In the genomic region with DNA sequence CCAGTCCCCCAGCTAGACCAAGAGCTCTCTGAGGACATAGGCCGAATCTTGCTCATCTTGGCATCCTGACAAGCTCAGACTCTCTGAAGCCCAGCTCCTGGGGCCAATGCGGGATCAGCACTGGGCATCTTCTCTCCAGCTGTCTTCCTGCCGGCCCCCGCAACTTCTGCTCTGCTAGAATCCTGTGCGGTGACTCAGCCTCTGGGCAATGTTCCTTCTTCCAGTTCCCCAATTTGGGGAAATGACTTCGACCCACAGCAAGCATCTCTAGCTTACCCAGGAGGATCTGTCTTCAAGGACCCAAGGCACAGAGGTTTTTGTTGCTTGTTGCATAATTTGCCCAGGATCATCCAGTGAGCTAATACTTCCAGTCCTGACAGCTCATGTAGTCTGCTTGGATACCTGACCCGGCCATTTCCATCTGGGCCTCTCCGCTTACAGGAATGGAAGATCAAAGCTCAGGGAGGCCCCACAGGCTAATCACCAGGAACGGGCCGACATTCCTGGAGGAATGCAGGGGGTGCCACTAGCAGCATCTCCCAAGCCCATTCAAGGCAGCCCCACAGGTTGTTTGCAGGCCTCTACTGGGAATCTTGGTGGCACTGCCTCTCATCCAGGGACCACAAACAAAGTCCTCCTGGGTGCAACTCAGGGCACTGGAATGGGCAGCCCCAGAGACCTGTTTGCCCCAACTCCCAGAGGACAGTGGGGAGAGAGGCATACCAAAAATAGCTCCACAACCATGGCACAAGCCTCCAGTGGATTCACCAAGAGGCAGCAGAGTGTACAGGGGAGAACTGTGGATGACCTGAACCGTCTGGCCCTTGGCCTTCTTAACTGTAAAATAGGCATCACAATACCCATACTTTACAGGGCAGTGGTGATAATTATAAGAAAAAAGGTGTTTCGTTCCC, we compare ENCODE assay signal across 8 cellular contexts.
A peak's percentile ranks its signal among the peaks of the same experiment; 100 is the strongest.
DNase-seq lines count a peak whose midpoint lies in the region; ATAC-seq and TF ChIP-seq lines count a peak whose summit lies in the region.

No MANE protein-coding gene starts in this region.

- H3K27me3 ChIP-seq in ascending aorta (no peaks in the 10 kb centered on the region), suprapubic skin (no peaks in the 10 kb centered on the region)

- H3K4me1 ChIP-seq in ascending aorta = peaks cover 16 to 61% of the 10 kb centered on the region in 2 donors
- H3K4me1 ChIP-seq in suprapubic skin = peaks cover 57% of the 10 kb centered on the region

- DNase-seq in HS-5 (ENCODE audit: low read depth) (peak; percentile 95), ascending aorta (ENCODE audit: low spot score in 2 of 2) (peak; percentile 62 to 93), islet precursor cell (peak; percentile 86), suprapubic skin (ENCODE audit: low spot score in 2 of 2) (peak in 1 of 2 donors; percentile 81), mesenteric fat pad (ENCODE audit: low spot score) (no peak), GM19240 (ENCODE audit: insufficient read length, low spot score) (no peak)
- DNase-seq in activated T-cell treated with anti-CD3 and anti-CD28 coated beads, Interleukin-2, amount 50 U/mL, for 1 hour = no peak

- ATAC-seq in HG03378 (IDR thresholded peaks at IDR 0.05; ENCODE audit: unreplicated experiment) = no peak

- WGBS in suprapubic skin = 75% methylated on average over 7 of the region's 12 CpGs

- no peak for TF ChIP-seq POLR2A in suprapubic skin (IDR thresholded peaks at IDR 0.05)

- H3K4me3 ChIP-seq in ascending aorta (no peak overlapping the region), suprapubic skin (no peak overlapping the region)

- no peaks in the 10 kb centered on the region for H3K9me3 ChIP-seq in ascending aorta
- no peaks in the 10 kb centered on the region for H3K9me3 ChIP-seq in suprapubic skin

- no peak for TF ChIP-seq EP300 in suprapubic skin (IDR thresholded peaks at IDR 0.05)

- TF ChIP-seq CTCF in ascending aorta (IDR thresholded peaks at IDR 0.05) (no peak), suprapubic skin (IDR thresholded peaks at IDR 0.05) (no peak)

- H3K36me3 ChIP-seq in ascending aorta = peaks cover 10 to 13% of the 10 kb centered on the region in 2 donors
- H3K36me3 ChIP-seq in suprapubic skin = no peaks in the 10 kb centered on the region

- peak overlapping the region; percentile 71 to 73 for H3K27ac ChIP-seq in ascending aorta
- peak overlapping the region; percentile 37 for H3K27ac ChIP-seq in suprapubic skin

- intact Hi-C loops in ascending aorta (cut with DNase I) = no loop called here

Comparison
In these comparisons a context has a peak if more than half of its experiments do, and no peak if none do; other contexts are left out.
1. DNase-seq: peak in HS-5 (single experiment), ascending aorta (2 of 2) and islet precursor cell (single experiment); none in mesenteric fat pad (single experiment), activated T-cell treated with anti-CD3 and anti-CD28 coated beads, Interleukin-2, amount 50 U/mL, for 1 hour (single experiment) and GM19240 (single experiment).